18 cellular contexts compared by ENCODE assay signal in the genomic region with DNA sequence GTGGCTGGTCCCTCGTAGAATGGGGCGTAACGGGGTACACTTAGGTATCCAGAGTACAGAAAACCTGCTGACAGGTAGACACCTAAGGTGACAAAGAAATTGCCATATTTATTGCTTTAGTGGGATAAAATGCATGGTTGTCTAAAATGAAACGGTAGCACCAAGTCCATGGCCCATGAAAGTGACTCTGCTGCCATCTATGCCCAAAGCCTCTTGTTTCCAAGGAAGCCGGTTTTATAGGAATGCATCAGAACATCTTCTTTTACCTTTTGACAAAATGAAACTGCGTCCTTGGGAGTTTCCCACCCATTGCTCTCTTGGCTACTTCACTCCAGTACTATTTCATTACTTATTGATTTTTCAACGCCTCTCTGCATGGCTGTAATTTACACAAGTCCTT.
DNase-seq lines count a peak whose midpoint lies in the region; ATAC-seq, FAIRE-seq and TF ChIP-seq lines count a peak whose summit lies in the region.
"Had no signal": no experiment of that assay in that cellular context is flagged by ENCODE, and none has a peak within 500 bp of the region (broad histone marks: within the 10 kb centered on the region; RNA-seq: fewer than 3 reads in every experiment).

No MANE protein-coding gene starts in this region.

- no peak for FAIRE-seq in H1 (lab: Jason Lieb, UNC)

- H3K23ac ChIP-seq in H1 (ENCODE audit: insufficient read length) (no peak overlapping the region), H9 (ENCODE audit: insufficient read length, low read depth, low read length) (no peak overlapping the region)

- H3T11ph ChIP-seq in H9 (ENCODE audit: low read length), result no peak overlapping the region

- H3K4me1 ChIP-seq in BE2C (peaks cover 9% of the 10 kb centered on the region), HCT116 (ENCODE audit: control insufficient read depth in 1 of 2, insufficient read depth in 2 of 2, low read length in 2 of 2) (no peaks in the 10 kb centered on the region), OCI-LY3 (ENCODE audit: low read length) (no peaks in the 10 kb centered on the region), H1 (replicated peaks in 1 of 4; ENCODE audit: control insufficient read depth in 3 of 4, insufficient read depth in 4 of 4, low read length in 3 of 4) (no peaks in the 10 kb centered on the region), spleen (no peaks in the 10 kb centered on the region), Karpas-422 (ENCODE audit: low read length) (no peaks in the 10 kb centered on the region), H9 (ENCODE audit: insufficient read depth, low read length) (no peaks in the 10 kb centered on the region), OCI-LY7 (ENCODE audit: insufficient read depth, low read length, poor library complexity, severe bottlenecking) (no peaks in the 10 kb centered on the region)

- H3K4me3 ChIP-seq in BE2C (ENCODE audit: low read depth, low read length), result no peak overlapping the region
- no peak overlapping the region for H3K4me3 ChIP-seq in HCT116 (replicated peaks in 1 of 2; ENCODE audit: low read depth in 1 of 2, low read length in 2 of 2)
- H3K4me3 ChIP-seq in OCI-LY3 (ENCODE audit: low read length), result no peak overlapping the region
- no peak overlapping the region for H3K4me3 ChIP-seq in H1 (ENCODE audit: extremely low read depth in 1 of 4, insufficient read depth in 2 of 4, low read depth in 3 of 4, low read length in 4 of 4)
- H3K4me3 ChIP-seq in spleen, result no peak overlapping the region
- H3K4me3 ChIP-seq in Karpas-422 (ENCODE audit: low read length), result no peak overlapping the region
- H3K4me3 ChIP-seq in OCI-LY7 (ENCODE audit: low read depth, low read length, poor library complexity, severe bottlenecking), result no peak overlapping the region
- H3K4me3 ChIP-seq: PC-9 had no signal

- intact Hi-C loops in HCT116 (cut with micrococcal nuclease), result loop anchor here (5.0 kb wide), 3 partner anchors 352 to 957 kb away; no protein-coding TSS in a partner anchor
- intact Hi-C loops in spleen (cut with DNase I; ENCODE audit: low total_unique reads), result loop anchor here (10.0 kb wide), 1 partner anchor 694 kb away; no protein-coding TSS in a partner anchor
- intact Hi-C loops in OCI-LY7 (cut with micrococcal nuclease; ENCODE audit: unreplicated experiment), result loop anchor here (5.0 kb wide), 1 partner anchor 367 kb away; no protein-coding TSS in a partner anchor

- TF ChIP-seq POLR2A in HCT116 (IDR thresholded peaks at IDR 0.05; ENCODE audit: borderline replicate concordance, extremely low read depth, insufficient read depth, insufficient read length) (no peak), H1 (IDR thresholded peaks at IDR 0.05; ENCODE audit: control extremely low read depth in 1 of 2, low read depth in 2 of 2, low read length in 2 of 2) (no peak), spleen (IDR thresholded peaks at IDR 0.05) (no peak)

- no peaks in the 10 kb centered on the region for H3K9me3 ChIP-seq in BE2C
- no peaks in the 10 kb centered on the region for H3K9me3 ChIP-seq in HCT116 (ENCODE audit: control insufficient read depth in 1 of 2, insufficient read depth in 1 of 2, low read depth in 1 of 2, low read length in 2 of 2)
- no peaks in the 10 kb centered on the region for H3K9me3 ChIP-seq in OCI-LY3 (ENCODE audit: insufficient read depth, low read length)
- peaks cover 0 to under 1% of the 10 kb centered on the region in 2 experiments; a peak in 2 of 4 replicates for H3K9me3 ChIP-seq in H1 (ENCODE audit: insufficient read depth in 2 of 2, low read depth in 1 of 2, low read length in 1 of 2)
- no peaks in the 10 kb centered on the region for H3K9me3 ChIP-seq in spleen
- H3K9me3 ChIP-seq in Karpas-422 (ENCODE audit: low read length), result no peaks in the 10 kb centered on the region
- no peaks in the 10 kb centered on the region for H3K9me3 ChIP-seq in H9 (ENCODE audit: control insufficient read depth, low read depth, low read length)
- no peaks in the 10 kb centered on the region for H3K9me3 ChIP-seq in OCI-LY7 (ENCODE audit: low read length)

- RAD21 ChIA-PET in HCT116 (lab: Charles Lee; ENCODE audit: low non-redundant PET in 1 of 2, low total read pairs in 2 of 2, uncharacterized antibody in 2 of 2, unreplicated experiment in 2 of 2), result no interaction called here

- no peaks in the 10 kb centered on the region for H3K9me2 ChIP-seq in HCT116 (ENCODE audit: insufficient read depth)
- no peaks in the 10 kb centered on the region for H3K9me2 ChIP-seq in Karpas-422 (replicated peaks; ENCODE audit: insufficient read depth, low read length)
- H3K9me2 ChIP-seq in OCI-LY7 (ENCODE audit: insufficient read depth, low read length), result no peaks in the 10 kb centered on the region

- H4K5ac ChIP-seq in H1 (ENCODE audit: insufficient read length, low read depth, low read length) (no peak overlapping the region), H9 (ENCODE audit: insufficient read length, low read depth, low read length) (no peak overlapping the region)

- H3K4me3 Mint-ChIP-seq in H9, result no peak overlapping the region
- H3K4me3 Mint-ChIP-seq: CD14-positive monocyte had no signal

- CTCF ChIA-PET in HCT116 (lab: Charles Lee), result no interaction called here
- CTCF ChIA-PET in H1 (lab: Charles Lee; ENCODE audit: partially characterized antibody), result interaction anchor here (1.7 to 2.0 kb wide), 2 partner anchors 9 to 22 kb away, joined by 6 to 7 read pairs; no protein-coding TSS in a partner anchor
- CTCF ChIA-PET in OCI-LY7 (lab: Charles Lee; ENCODE audit: unreplicated experiment), result no interaction called here

- H3K4me1 Mint-ChIP-seq in H9, result no peaks in the 10 kb centered on the region
- H3K4me1 Mint-ChIP-seq: T-helper 17 cell had no signal

- H3K79me1 ChIP-seq in H1 (ENCODE audit: low read depth, low read length), result no peaks in the 10 kb centered on the region
- no peaks in the 10 kb centered on the region for H3K79me1 ChIP-seq in H9 (ENCODE audit: insufficient read depth, low read depth, low read length, poor library complexity, severe bottlenecking)

- peaks cover 0 to 4% (median 0%) of the 10 kb centered on the region in 3 experiments; a peak in 1 of 7 replicates for H3K36me3 Mint-ChIP-seq in H9 (ENCODE audit: insufficient read depth in 1 of 3, low read depth in 3 of 3)
- H3K36me3 Mint-ChIP-seq: CD14-positive monocyte had no signal

- H2AK5ac ChIP-seq in H1 (ENCODE audit: low read depth, low read length), result no peak overlapping the region
- H2AK5ac ChIP-seq in H9 (ENCODE audit: insufficient read length, low read length), result no peak overlapping the region

- H2BK5ac ChIP-seq in H1 (ENCODE audit: low read depth, low read length) (no peak overlapping the region), H9 (ENCODE audit: insufficient read length, low read length) (no peak overlapping the region)

- H3K36me3 ChIP-seq in BE2C (no peaks in the 10 kb centered on the region), HCT116 (ENCODE audit: control insufficient read depth in 1 of 2, insufficient read depth in 2 of 2, low read length in 2 of 2) (no peaks in the 10 kb centered on the region), OCI-LY3 (replicated peaks; ENCODE audit: low read depth, low read length) (no peaks in the 10 kb centered on the region), H1 (ENCODE audit: control insufficient read depth in 2 of 4, insufficient read depth in 4 of 4, low read length in 3 of 4) (no peaks in the 10 kb centered on the region), spleen (no peaks in the 10 kb centered on the region), Karpas-422 (ENCODE audit: insufficient read depth, low read length) (no peaks in the 10 kb centered on the region), OCI-LY7 (ENCODE audit: insufficient read depth, low read length) (no peaks in the 10 kb centered on the region)

- TF ChIP-seq RAD21 in HCT116 (IDR thresholded peaks at IDR 0.05; ENCODE audit: low read depth), result 0 out of 2 replicates have a peak, but pooled peaks have one; percentile 8
- TF ChIP-seq RAD21 in H1 (IDR thresholded peaks at IDR 0.05 in 1 of 2, conservative IDR thresholded peaks at IDR 0.05 in 1 of 2; ENCODE audit: low read depth in 2 of 2, low read length in 2 of 2), result peak; percentile 25 to 31; a peak in 2 of 4 replicates

- H3K27me3 ChIP-seq in BE2C (no peaks in the 10 kb centered on the region), HCT116 (ENCODE audit: insufficient read depth, low read length) (no peaks in the 10 kb centered on the region), OCI-LY3 (ENCODE audit: low read depth, low read length) (peaks cover 24% of the 10 kb centered on the region), H1 (replicated peaks in 1 of 4; ENCODE audit: control insufficient read depth in 3 of 4, extremely low read depth in 1 of 4, insufficient read depth in 3 of 4, low read length in 3 of 4) (no peaks in the 10 kb centered on the region), spleen (replicated peaks in 1 of 7) (no peaks in the 10 kb centered on the region), Karpas-422 (ENCODE audit: low read length) (no peaks in the 10 kb centered on the region), H9 (ENCODE audit: insufficient read depth, low read length) (no peaks in the 10 kb centered on the region)

- H2BK15ac ChIP-seq in H1 (ENCODE audit: low read length) (no peak overlapping the region), H9 (ENCODE audit: low read depth, low read length) (no peak overlapping the region)

- H2AFZ ChIP-seq in HCT116 (ENCODE audit: low read depth, low read length, poor library complexity, severe bottlenecking), result no peak overlapping the region
- no peak overlapping the region for H2AFZ ChIP-seq in OCI-LY3 (ENCODE audit: low read depth, low read length)
- H2AFZ ChIP-seq in H1 (ENCODE audit: low read length), result no peak overlapping the region
- no peak overlapping the region for H2AFZ ChIP-seq in Karpas-422 (ENCODE audit: low read length)
- H2AFZ ChIP-seq in H9 (ENCODE audit: low read length), result no peak overlapping the region
- no peak overlapping the region for H2AFZ ChIP-seq in OCI-LY7 (ENCODE audit: low read length)
- H2AFZ ChIP-seq: PC-9 had no signal

- DNase-seq in BE2C, result no peak
- DNase-seq in HCT116 (ENCODE audit: low read depth, low spot score), result no peak
- DNase-seq in H1 (ENCODE audit: low read depth in 1 of 2, low spot score in 2 of 2), result no peak
- DNase-seq in spleen, result no peak
- no peak for DNase-seq in Karpas-422
- DNase-seq in H9, result no peak
- no peak for DNase-seq in OCI-LY7 (ENCODE audit: low spot score)
- DNase-seq: COR-L47; HCEC 1CT; NCI-H1092 treated with DMSO at 0.1 percent for 48 hours; NCI-H187; NCI-H524 treated with DMSO at 0.1 percent for 48 hours; NK-92 treated with Interleukin-12 subunit alpha and Interleukin-12 subunit beta, amount 100 ng/mL, for 24 hours; PC-9; Right ventricle myocardium superior; T-helper 17 cell had no signal

- H3K27ac Mint-ChIP-seq in H9, result no peak overlapping the region
- H3K27ac Mint-ChIP-seq: CD14-positive monocyte, T-helper 17 cell had no signal

- H2BK12ac ChIP-seq in H1 (ENCODE audit: low read depth, low read length), result no peak overlapping the region
- no peak overlapping the region for H2BK12ac ChIP-seq in H9 (ENCODE audit: insufficient read length, low read depth, low read length)

- no peak overlapping the region for H4K91ac ChIP-seq in H1 (replicated peaks; ENCODE audit: insufficient read length, low read length)
- no peak overlapping the region for H4K91ac ChIP-seq in H9 (ENCODE audit: insufficient read length, low read depth, low read length)

- peak; percentile 26; the same call in 1 of the 2 replicates for TF ChIP-seq CTCF in BE2C (IDR thresholded peaks at IDR 0.05; ENCODE audit: low read depth, low read length)
- TF ChIP-seq CTCF in HCT116 (IDR thresholded peaks at IDR 0.05 in 2 of 3, conservative IDR thresholded peaks at IDR 0.05 in 1 of 3; ENCODE audit: borderline replicate concordance in 1 of 3, insufficient read depth in 1 of 3, low read depth in 2 of 3, low read length in 2 of 3), result no peak
- 0 out of 2 replicates have a peak, but pooled peaks have one; percentile 3 for TF ChIP-seq CTCF in OCI-LY3 (IDR thresholded peaks at IDR 0.05; ENCODE audit: low read depth, low read length)
- TF ChIP-seq CTCF in H1 (IDR thresholded peaks at IDR 0.05; ENCODE audit: control extremely low read depth in 1 of 3, insufficient read depth in 1 of 3, low read depth in 1 of 3, low read length in 3 of 3), result no peak
- TF ChIP-seq CTCF in spleen (IDR thresholded peaks at IDR 0.05 in 8 of 11, conservative IDR thresholded peaks at IDR 0.05 in 3 of 11), result no peak
- TF ChIP-seq CTCF in H9 (conservative IDR thresholded peaks at IDR 0.05), result no peak
- no peak for TF ChIP-seq CTCF in OCI-LY7 (conservative IDR thresholded peaks at IDR 0.05; ENCODE audit: low read length)

- no peak for TF ChIP-seq EP300 in H1 (IDR thresholded peaks at IDR 0.05; ENCODE audit: borderline replicate concordance in 1 of 2, low read depth in 2 of 2, low read length in 2 of 2)

- no peak overlapping the region for H3K4ac ChIP-seq in H1 (replicated peaks; ENCODE audit: insufficient read length, low read depth, low read length)
- H3K4ac ChIP-seq in H9 (ENCODE audit: low read depth, low read length), result no peak overlapping the region

- H3K27me3 Mint-ChIP-seq in H9 (ENCODE audit: low read depth), result peaks cover 28% of the 10 kb centered on the region

- H3K27ac ChIP-seq in HCT116 (ENCODE audit: low read depth, low read length) (no peak overlapping the region), OCI-LY3 (ENCODE audit: low read length) (no peak overlapping the region), H1 (ENCODE audit: low read depth, low read length) (no peak overlapping the region), spleen (no peak overlapping the region), Karpas-422 (ENCODE audit: low read length) (no peak overlapping the region), H9 (ENCODE audit: insufficient read length, low read depth, low read length) (no peak overlapping the region), OCI-LY7 (ENCODE audit: low read depth, low read length, poor library complexity, severe bottlenecking) (no peak overlapping the region)
- H3K27ac ChIP-seq: PC-9 had no signal

- no peak overlapping the region for H4K8ac ChIP-seq in H1 (ENCODE audit: extremely low read depth, insufficient read depth, low read length)
- H4K8ac ChIP-seq in H9 (replicated peaks; ENCODE audit: insufficient read length, low read depth, low read length), result no peak overlapping the region

- H3K9ac ChIP-seq in HCT116 (ENCODE audit: low read length) (no peak overlapping the region), OCI-LY3 (ENCODE audit: low read length) (no peak overlapping the region), H1 (replicated peaks in 1 of 4; ENCODE audit: extremely low read depth in 1 of 4, low read depth in 3 of 4, low read length in 3 of 4) (no peak overlapping the region), Karpas-422 (ENCODE audit: low read length) (no peak overlapping the region), H9 (ENCODE audit: extremely low read depth, insufficient read length, low read length) (no peak overlapping the region)

- H3K4me2 ChIP-seq in HCT116 (ENCODE audit: low read length) (no peak overlapping the region), OCI-LY3 (ENCODE audit: low read length) (no peak overlapping the region), H1 (ENCODE audit: insufficient read depth in 1 of 2, low read depth in 2 of 2, low read length in 2 of 2) (no peak overlapping the region), Karpas-422 (ENCODE audit: low read depth, low read length, poor library complexity, severe bottlenecking) (no peak overlapping the region), H9 (ENCODE audit: insufficient read depth, insufficient read length, low read length) (no peak overlapping the region), OCI-LY7 (ENCODE audit: low read length) (no peak overlapping the region)
- H3K4me2 ChIP-seq: PC-9 had no signal

- H3K14ac ChIP-seq in H1 (ENCODE audit: insufficient read length) (no peak overlapping the region), H9 (ENCODE audit: insufficient read depth, low read length) (no peak overlapping the region)

- H3K23me2 ChIP-seq in H1 (ENCODE audit: low read depth, low read length), result no peaks in the 10 kb centered on the region
- no peaks in the 10 kb centered on the region for H3K23me2 ChIP-seq in H9 (ENCODE audit: insufficient read length, low read depth, low read length, poor library complexity, severe bottlenecking)

- H3K18ac ChIP-seq in H1 (ENCODE audit: extremely low read depth, low read length), result no peak overlapping the region
- H3K18ac ChIP-seq in H9 (ENCODE audit: insufficient read length, low read depth, low read length), result no peak overlapping the region

- no peak overlapping the region for H3K56ac ChIP-seq in H1 (replicated peaks; ENCODE audit: insufficient read length, low read depth, low read length)
- H3K56ac ChIP-seq in H9 (ENCODE audit: insufficient read length, low read depth, low read length), result no peak overlapping the region

- H3K79me2 ChIP-seq in HCT116 (ENCODE audit: insufficient read depth, low read length) (no peaks in the 10 kb centered on the region), OCI-LY3 (ENCODE audit: low read length) (no peaks in the 10 kb centered on the region), H1 (ENCODE audit: control insufficient read depth in 1 of 2, insufficient read depth in 2 of 2, low read length in 2 of 2) (no peaks in the 10 kb centered on the region), Karpas-422 (ENCODE audit: low read length) (no peaks in the 10 kb centered on the region), H9 (ENCODE audit: insufficient read depth, low read length) (no peaks in the 10 kb centered on the region), OCI-LY7 (ENCODE audit: insufficient read depth, low read depth, low read length) (no peaks in the 10 kb centered on the region)

- WGBS in H1 (ENCODE audit: extremely low coverage in 1 of 2, insufficient coverage in 1 of 2, insufficient read length in 1 of 2, insufficient replicate concordance in 2 of 2, low coverage in 1 of 2, low lambda C conversion rate in 2 of 2, missing lambda C conversion rate in 1 of 2), 2 experiments, result 84% methylated on average over 7 of the region's 7 CpGs; no CpG with 5 or more reads in 1 of the 2 experiments
- 80 to 89% (median 85%) methylated on average over 7 of the region's 7 CpGs for WGBS in spleen, 5 donors
- no CpG with 5 or more reads among the region's 7 CpGs for WGBS in H9 (ENCODE audit: extremely low coverage, insufficient read length, low lambda C conversion rate)

- no peak overlapping the region for H2BK20ac ChIP-seq in H1 (ENCODE audit: low read length)
- H2BK20ac ChIP-seq in H9 (ENCODE audit: low read depth, low read length, poor library complexity, severe bottlenecking), result no peak overlapping the region

- POLR2A ChIA-PET in HCT116 (lab: Charles Lee) (no interaction called here), H1 (lab: Charles Lee; ENCODE audit: partially characterized antibody) (no interaction called here), OCI-LY7 (lab: Charles Lee) (no interaction called here)

- BruUV-seq in HCT116 (replicated peaks; lab: Mats Ljungman, UMichigan), result no TSS peak
- no TSS peak for BruUV-seq in OCI-LY7 (replicated peaks; lab: Mats Ljungman, UMichigan)

- H3K9me3 Mint-ChIP-seq in H9, result no peaks in the 10 kb centered on the region; a peak in 2 of 5 replicates
- H3K9me3 Mint-ChIP-seq: CD14-positive monocyte had no signal

- no peaks in the 10 kb centered on the region; the same call in 1 of the 2 replicates for H4K20me1 ChIP-seq in HCT116 (ENCODE audit: insufficient read depth)
- H4K20me1 ChIP-seq in OCI-LY3 (ENCODE audit: insufficient read depth, low read length), result no peaks in the 10 kb centered on the region
- H4K20me1 ChIP-seq in H1 (replicated peaks in 1 of 2; ENCODE audit: control insufficient read depth in 1 of 2, insufficient read depth in 2 of 2, low read length in 2 of 2), result no peaks in the 10 kb centered on the region
- H4K20me1 ChIP-seq in Karpas-422 (ENCODE audit: insufficient read depth, low read depth, low read length), result no peaks in the 10 kb centered on the region
- H4K20me1 ChIP-seq in H9 (ENCODE audit: control insufficient read depth, insufficient read depth, insufficient read length), result no peaks in the 10 kb centered on the region
- no peaks in the 10 kb centered on the region for H4K20me1 ChIP-seq in OCI-LY7 (ENCODE audit: insufficient read depth, low read length)

- no peak overlapping the region for H2BK120ac ChIP-seq in H1 (replicated peaks; ENCODE audit: low read depth, low read length)
- H2BK120ac ChIP-seq in H9 (ENCODE audit: low read depth, low read length, poor library complexity, severe bottlenecking), result no peak overlapping the region

- no peak for ATAC-seq in HCT116
- ATAC-seq: T-helper 17 cell had no signal

Comparison
In these comparisons a context has a peak if more than half of its experiments do, and no peak if none do; other contexts are left out.
1. CTCF ChIP-seq: peak in BE2C (single experiment) and OCI-LY3 (single experiment); none in HCT116 (0 of 3), H1 (0 of 3), spleen (0 of 11), H9 (single experiment) and OCI-LY7 (single experiment).